8 cellular contexts compared by ENCODE assay signal in genomic region chr12:85468356-85469157, GRCh38.
DNase-seq lines count a peak whose midpoint lies in the region; ATAC-seq and TF ChIP-seq lines count a peak whose summit lies in the region.

No MANE protein-coding gene starts in this region.

- H3K27me3 ChIP-seq in H7 (ENCODE audit: control insufficient read depth, insufficient read depth, low read length) = no peaks in the 10 kb centered on the region

- H3K27ac ChIP-seq in SK-N-MC (peak overlapping the region; percentile 35; the same call in 1 of the 2 replicates), coronary artery (no peak overlapping the region)

- peak; percentile 85 for ATAC-seq in left colon

- peak; percentile 57 for DNase-seq in activated CD8-positive, alpha-beta memory T cell treated with anti-CD3 and anti-CD28 coated beads for 24 hours
- no peak for DNase-seq in activated CD8-positive, alpha-beta memory T cell treated with anti-CD3 and anti-CD28 coated beads, Interleukin-2, amount 50 U/mL, for 48 hours
- DNase-seq in H7 (peak; percentile 32), KG1 (lab: John Stamatoyannopoulos, UW) (peak; percentile 42), SK-N-MC (ENCODE audit: low read depth, low spot score) (peak; percentile 52), coronary artery (ENCODE audit: low spot score) (no peak), left colon (peak; percentile 33 to 41)
- DNase-seq in stimulated activated CD4-positive, alpha-beta T cell treated with anti-CD3 and anti-CD28 coated beads, Interleukin-4, amount 100 ng/mL, for 1 hour = peak; percentile 2

- no peaks in the 10 kb centered on the region; the same call in 1 of the 2 replicates for H3K9me3 ChIP-seq in SK-N-MC (ENCODE audit: low read depth, low read length)

- H3K4me3 ChIP-seq in H7 (ENCODE audit: insufficient read depth, low read depth, low read length) (no peak overlapping the region), SK-N-MC (peak overlapping the region; percentile 31; the same call in 1 of the 2 replicates), coronary artery (peak overlapping the region; percentile 59)

- H3K9ac ChIP-seq in SK-N-MC (ENCODE audit: insufficient read length) = no peak overlapping the region

- H3K36me3 ChIP-seq in H7 (replicated peaks; ENCODE audit: control insufficient read depth, insufficient read depth, low read length) = no peaks in the 10 kb centered on the region
- no peaks in the 10 kb centered on the region for H3K36me3 ChIP-seq in SK-N-MC (ENCODE audit: insufficient read depth, low read length)

- intact Hi-C loops in left colon (cut with DNase I, micrococcal nuclease) = loop anchor here in 1 of 2 donors (5.0 kb wide), 1 partner anchor 399 kb away; no protein-coding TSS in a partner anchor

- peak; percentile 65 for TF ChIP-seq CTCF in coronary artery (IDR thresholded peaks at IDR 0.05)

Comparison
In these comparisons a context has a peak if more than half of its experiments do, and no peak if none do; other contexts are left out.
1. DNase-seq: peak in activated CD8-positive, alpha-beta memory T cell treated with anti-CD3 and anti-CD28 coated beads for 24 hours (single experiment), H7 (single experiment), KG1 (single experiment), SK-N-MC (single experiment), left colon (2 of 2) and stimulated activated CD4-positive, alpha-beta T cell treated with anti-CD3 and anti-CD28 coated beads, Interleukin-4, amount 100 ng/mL, for 1 hour (single experiment); none in activated CD8-positive, alpha-beta memory T cell treated with anti-CD3 and anti-CD28 coated beads, Interleukin-2, amount 50 U/mL, for 48 hours (single experiment) and coronary artery (single experiment).